In genomic region chr14:106690333-106690891, GRCh38 we compare ENCODE assay signal across 18 cellular contexts.
"Had no signal": no experiment of that assay in that cellular context is flagged by ENCODE, and none has a peak within 500 bp of the region (broad histone marks: within the 10 kb centered on the region; RNA-seq: fewer than 3 reads in every experiment).

No MANE protein-coding gene starts in this region.

- H3K4me3 ChIP-seq: esophagus squamous epithelium, gastroesophageal sphincter, left ventricle myocardium inferior, lower lobe of right lung, pancreas had no signal

- DNase-seq: esophagus squamous epithelium; foreskin fibroblast; immature natural killer cell; left ventricle myocardium inferior; lower lobe of right lung; mesenchymal stem cell; midbrain; occipital lobe; pancreas; right cardiac atrium; small intestine; stimulated activated CD4-positive, alpha-beta T cell treated with anti-CD3 and anti-CD28 coated beads, Interleukin-12 subunit alpha, Interleukin-12 subunit beta, amount 100 ng/mL, for 4 hours; stimulated activated naive CD4-positive, alpha-beta T cell treated with Interleukin-2 at 50 U/mL for 16 hours; trophoblast cell had no signal

- ATAC-seq: gastroesophageal sphincter, pancreas, right cardiac atrium had no signal

- H3K4me1 Mint-ChIP-seq: nephron had no signal

- H3K27me3 Mint-ChIP-seq: dendritic cell treated with granulocyte-macrophage colony-stimulating factor and Interleukin-4, amounts not matched to agents 40 ng/mL and 50 ng/mL, for 4 days; progenitor cell of endocrine pancreas had no signal

- H3K27ac Mint-ChIP-seq: dendritic cell treated with granulocyte-macrophage colony-stimulating factor and Interleukin-4, amounts not matched to agents 40 ng/mL and 50 ng/mL, for 4 days; immature natural killer cell; nephron; progenitor cell of endocrine pancreas had no signal

- H3K4me3 Mint-ChIP-seq: dendritic cell treated with granulocyte-macrophage colony-stimulating factor and Interleukin-4, amounts not matched to agents 40 ng/mL and 50 ng/mL, for 4 days; immature natural killer cell; nephron had no signal

- H3K4me1 ChIP-seq: esophagus squamous epithelium, gastroesophageal sphincter, left ventricle myocardium inferior, lower lobe of right lung, pancreas had no signal

- H3K27ac ChIP-seq: esophagus squamous epithelium, gastroesophageal sphincter, left ventricle myocardium inferior, lower lobe of right lung, pancreas had no signal

- H3K9me3 Mint-ChIP-seq: immature natural killer cell had no signal

- H3K9me3 ChIP-seq: esophagus squamous epithelium, gastroesophageal sphincter, left ventricle myocardium inferior, lower lobe of right lung, pancreas had no signal

- H3K36me3 ChIP-seq: esophagus squamous epithelium, gastroesophageal sphincter, left ventricle myocardium inferior, lower lobe of right lung, pancreas had no signal

- H3K36me3 Mint-ChIP-seq: immature natural killer cell had no signal
